ENCODE assay signal across 11 cellular contexts in genomic region chr17:77381731-77382130, GRCh38.
DNase-seq lines count a peak whose midpoint lies in the region; ATAC-seq and TF ChIP-seq lines count a peak whose summit lies in the region.
"Had no signal": no experiment of that assay in that cellular context is flagged by ENCODE, and none has a peak within 500 bp of the region (broad histone marks: within the 10 kb centered on the region; RNA-seq: fewer than 3 reads in every experiment).

No MANE protein-coding gene starts in this region.

- no peak overlapping the region for H3K4me3 ChIP-seq in AG04450 (ENCODE audit: low read depth, low read length)
- peak overlapping the region in 1 of 2 donors; percentile 28 for H3K4me3 ChIP-seq in CD4-positive, alpha-beta memory T cell (ENCODE audit: low read length in 2 of 2)
- no peak overlapping the region for H3K4me3 ChIP-seq in neuronal stem cell (ENCODE audit: low read length in 2 of 2)
- no peak overlapping the region for H3K4me3 ChIP-seq in smooth muscle cell

- intact Hi-C loops in CD4-positive, alpha-beta memory T cell (cut with micrococcal nuclease) = loop anchor here (1.0 to 2.0 kb wide), 4 partner anchors 19 to 114 kb away; no protein-coding TSS in a partner anchor

- POLR2A ChIA-PET in AG04450 (lab: Yijun Ruan, JAX) = interaction anchor here (0.8 kb wide), 1 partner anchor 44 kb away, joined by 3 read pairs; no protein-coding TSS in a partner anchor
- POLR2A ChIA-PET in CD4-positive, alpha-beta memory T cell (lab: Charles Lee; ENCODE audit: partially characterized antibody) = interaction anchor here (0.7 to 97.0 kb wide), 12 partner anchors 8 to 576 kb away, joined by 3 to 6031 read pairs (median 12); partner anchors contain the start of gene TNRC6C

- no peak overlapping the region for H3K23ac ChIP-seq in neuronal stem cell (ENCODE audit: low read depth, low read length, poor library complexity)

- no peak overlapping the region for H2AK5ac ChIP-seq in neuronal stem cell (ENCODE audit: low read depth, low read length)

- H2AFZ ChIP-seq in neuronal stem cell (ENCODE audit: low read length) (no peak overlapping the region), smooth muscle cell (ENCODE audit: low read depth) (no peak overlapping the region)

- H3K27ac Mint-ChIP-seq in CD4-positive, alpha-beta memory T cell = peak overlapping the region; percentile 77 to 95 (median 91)
- H3K27ac Mint-ChIP-seq in activated T-helper 17 cell treated with anti-CD3 and anti-CD28 coated beads, Interleukin-2, amount 50 U/mL, for 72 hours = peak overlapping the region; percentile 79

- peaks cover 99% of the 10 kb centered on the region for H3K79me2 ChIP-seq in smooth muscle cell (ENCODE audit: low read depth)

- H3K4me3 Mint-ChIP-seq in CD4-positive, alpha-beta memory T cell = peak overlapping the region in 7 of 8 donors; percentile 79 to 94 (median 82)
- peak overlapping the region; percentile 74 for H3K4me3 Mint-ChIP-seq in activated T-helper 17 cell treated with anti-CD3 and anti-CD28 coated beads, Interleukin-2, amount 50 U/mL, for 72 hours

- H3K4me1 Mint-ChIP-seq in CD4-positive, alpha-beta memory T cell = peaks cover 60 to 100% (median 86%) of the 10 kb centered on the region in 4 donors
- H3K4me1 Mint-ChIP-seq in activated T-helper 17 cell treated with anti-CD3 and anti-CD28 coated beads, Interleukin-2, amount 50 U/mL, for 72 hours = peaks cover 40% of the 10 kb centered on the region

- H3K4me1 ChIP-seq in CD4-positive, alpha-beta memory T cell (ENCODE audit: insufficient read depth, low read length) = peaks cover 99% of the 10 kb centered on the region
- H3K4me1 ChIP-seq in neuronal stem cell (ENCODE audit: control insufficient read depth in 2 of 2, insufficient read depth in 1 of 2, low read depth in 1 of 2, low read length in 2 of 2) (peaks cover 54 to 70% of the 10 kb centered on the region in 2 donors), smooth muscle cell (ENCODE audit: low read depth) (peaks cover 40% of the 10 kb centered on the region)

- no peak for ATAC-seq in activated T-helper 17 cell treated with anti-CD3 and anti-CD28 coated beads, Interleukin-2, amount 50 U/mL, for 72 hours (replicated peaks)
- no peak for ATAC-seq in GM18511 (IDR thresholded peaks at IDR 0.05; ENCODE audit: unreplicated experiment)

- no peaks in the 10 kb centered on the region for H3F3A ChIP-seq in smooth muscle cell (ENCODE audit: low read depth)

- no peaks in the 10 kb centered on the region for H3K36me3 ChIP-seq in CD4-positive, alpha-beta memory T cell (ENCODE audit: insufficient read depth, low read length)
- H3K36me3 ChIP-seq in neuronal stem cell (replicated peaks in 1 of 2; ENCODE audit: control insufficient read depth in 2 of 2, insufficient read depth in 2 of 2, low read length in 2 of 2) (peaks cover 4 to 5% of the 10 kb centered on the region in 2 donors), smooth muscle cell (ENCODE audit: low read depth) (no peaks in the 10 kb centered on the region)

- H3K27me3 ChIP-seq in AG04450 (ENCODE audit: control insufficient read depth, insufficient read depth, low read length) = no peaks in the 10 kb centered on the region
- H3K27me3 ChIP-seq in CD4-positive, alpha-beta memory T cell (ENCODE audit: insufficient read depth, low read length) = no peaks in the 10 kb centered on the region
- H3K27me3 ChIP-seq in neuronal stem cell (ENCODE audit: control insufficient read depth in 3 of 3, insufficient read depth in 3 of 3, low read depth in 1 of 3, low read length in 3 of 3) = no peaks in the 10 kb centered on the region
- no peaks in the 10 kb centered on the region for H3K27me3 ChIP-seq in smooth muscle cell (ENCODE audit: low read depth)

- no peak overlapping the region for H4K8ac ChIP-seq in neuronal stem cell (ENCODE audit: low read depth, low read length)

- H3K4me2 ChIP-seq in neuronal stem cell (ENCODE audit: insufficient read depth, low read length, poor library complexity, severe bottlenecking) (no peak overlapping the region), smooth muscle cell (no peak overlapping the region)

- H3K4ac ChIP-seq in neuronal stem cell (ENCODE audit: low read length) = no peak overlapping the region

- TF ChIP-seq CTCF in AG04450 (IDR thresholded peaks at IDR 0.05; ENCODE audit: low read depth, low read length) (no peak), smooth muscle cell (IDR thresholded peaks at IDR 0.05; ENCODE audit: borderline replicate concordance, insufficient read depth, poor library complexity, severe bottlenecking) (no peak)

- H2BK5ac ChIP-seq in neuronal stem cell (ENCODE audit: low read length) = peak overlapping the region; percentile 75

- peaks cover 4 to 26% of the 10 kb centered on the region in 2 donors for H3K36me3 Mint-ChIP-seq in CD4-positive, alpha-beta memory T cell
- peaks cover 5% of the 10 kb centered on the region for H3K36me3 Mint-ChIP-seq in activated T-helper 17 cell treated with anti-CD3 and anti-CD28 coated beads, Interleukin-2, amount 50 U/mL, for 72 hours (ENCODE audit: low read depth)
- H3K36me3 Mint-ChIP-seq: naive B cell had no signal

- H3K9me3 ChIP-seq in AG04450 (ENCODE audit: control insufficient read depth, insufficient read depth, low read length) (no peaks in the 10 kb centered on the region), neuronal stem cell (replicated peaks in 1 of 2; ENCODE audit: control insufficient read depth in 2 of 2, insufficient read depth in 1 of 2, low read depth in 1 of 2, low read length in 2 of 2) (no peaks in the 10 kb centered on the region), smooth muscle cell (replicated peaks; ENCODE audit: low read depth) (no peaks in the 10 kb centered on the region)
- H3K9me3 ChIP-seq in CD4-positive, alpha-beta memory T cell (ENCODE audit: control insufficient read depth in 1 of 2, low read length in 2 of 2) = no peaks in the 10 kb centered on the region

- H3K9ac ChIP-seq in neuronal stem cell (ENCODE audit: low read depth, low read length, poor library complexity) = no peak overlapping the region
- no peak overlapping the region for H3K9ac ChIP-seq in smooth muscle cell (ENCODE audit: low read depth)

- H4K91ac ChIP-seq in neuronal stem cell (ENCODE audit: low read depth, low read length, poor library complexity) = no peak overlapping the region

- peak overlapping the region; percentile 73 for H2BK12ac ChIP-seq in neuronal stem cell (ENCODE audit: low read length)

- peak overlapping the region; percentile 93 for H3K18ac ChIP-seq in neuronal stem cell (ENCODE audit: low read length)

- no peak overlapping the region for H2BK120ac ChIP-seq in neuronal stem cell (ENCODE audit: low read depth, low read length)

- no peaks in the 10 kb centered on the region for H3K9me3 Mint-ChIP-seq in CD4-positive, alpha-beta memory T cell
- no peaks in the 10 kb centered on the region for H3K9me3 Mint-ChIP-seq in activated T-helper 17 cell treated with anti-CD3 and anti-CD28 coated beads, Interleukin-2, amount 50 U/mL, for 72 hours
- H3K9me3 Mint-ChIP-seq: naive B cell had no signal

- peak overlapping the region; percentile 38 for H3K14ac ChIP-seq in neuronal stem cell (ENCODE audit: low read length)

- no CpG with 5 or more reads among the region's 8 CpGs for WGBS in neuronal stem cell (ENCODE audit: extremely low coverage in 2 of 2, insufficient read length in 2 of 2, insufficient replicate concordance in 1 of 2), 2 donors
- WGBS in smooth muscle cell (ENCODE audit: low lambda C conversion rate) = 86% methylated on average over 7 of the region's 8 CpGs

- no peaks in the 10 kb centered on the region for H3K27me3 Mint-ChIP-seq in CD4-positive, alpha-beta memory T cell
- H3K27me3 Mint-ChIP-seq in activated T-helper 17 cell treated with anti-CD3 and anti-CD28 coated beads, Interleukin-2, amount 50 U/mL, for 72 hours = no peaks in the 10 kb centered on the region
- H3K27me3 Mint-ChIP-seq: naive B cell had no signal

- peaks cover 56% of the 10 kb centered on the region for H3K79me1 ChIP-seq in neuronal stem cell (ENCODE audit: low read depth, low read length)

- DNase-seq in AG04450 (ENCODE audit: low read depth, low spot score) = no peak
- DNase-seq in CD4-positive, alpha-beta memory T cell = no peak
- DNase-seq in neuronal stem cell (ENCODE audit: low spot score) = no peak
- DNase-seq in smooth muscle cell (lab: John Stamatoyannopoulos, UW; ENCODE audit: unreplicated experiment) = no peak
- DNase-seq in NCI-H446 (lab: John Stamatoyannopoulos, UW) = no peak
- DNase-seq: activated naive CD4-positive, alpha-beta T cell treated with anti-CD3 and anti-CD28 coated beads, Interleukin-2, amount 50 U/mL, for 16 hours; naive B cell; NCI-H1105; NCI-H510A treated with DMSO at 0.1 percent for 48 hours had no signal

- H3K27ac ChIP-seq in AG04450 (ENCODE audit: low read depth, low read length) (peak overlapping the region; percentile 57), neuronal stem cell (replicated peaks; ENCODE audit: low read length) (no peak overlapping the region), smooth muscle cell (ENCODE audit: low read depth) (no peak overlapping the region)
- H3K27ac ChIP-seq in CD4-positive, alpha-beta memory T cell (ENCODE audit: low read depth, low read length) = peak overlapping the region; percentile 50

- H2BK15ac ChIP-seq in neuronal stem cell (ENCODE audit: low read length) = peak overlapping the region; percentile 85

- CTCF ChIA-PET in AG04450 (lab: Charles Lee) = no interaction called here
- CTCF ChIA-PET in CD4-positive, alpha-beta memory T cell (lab: Charles Lee; ENCODE audit: partially characterized antibody) = interaction anchor here (0.6 to 3.5 kb wide), 13 partner anchors 10 to 113 kb away, joined by 3 to 38 read pairs (median 8); no protein-coding TSS in a partner anchor

- peaks cover 100% of the 10 kb centered on the region for H4K20me1 ChIP-seq in smooth muscle cell (ENCODE audit: low read depth)

Comparison
In these comparisons a context has a peak if more than half of its experiments do, and no peak if none do; other contexts are left out.
1. H3K27ac ChIP-seq: peak in AG04450 (single experiment) and CD4-positive, alpha-beta memory T cell (single experiment); none in neuronal stem cell (single experiment) and smooth muscle cell (single experiment).